Comparison of ENCODE assay signal across 19 cellular contexts in the genomic region with DNA sequence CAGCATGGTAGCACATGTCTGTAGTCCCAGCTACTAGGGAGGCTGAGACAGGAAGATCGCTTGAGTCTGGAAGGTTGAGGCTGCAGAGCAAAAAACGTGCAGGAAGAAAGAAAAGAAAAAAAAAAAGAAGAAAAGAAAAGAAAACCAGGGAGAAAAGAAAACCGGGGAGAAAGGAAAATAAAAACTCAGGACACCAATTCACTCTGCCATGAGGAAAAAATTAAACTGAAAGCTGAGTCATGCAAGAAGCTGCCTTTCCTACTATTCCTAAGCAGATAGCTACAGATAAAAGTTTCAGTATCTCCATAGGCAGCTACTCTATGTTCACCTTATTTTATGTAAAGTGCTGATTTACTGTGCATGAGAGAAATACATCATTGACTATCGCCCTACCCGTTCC. TPM values are rescaled to one million over a fixed set of nuclear protein-coding genes. Genes with fewer than 3 reads are reported as not detected.
DNase-seq lines count a peak whose midpoint lies in the region; ATAC-seq, FAIRE-seq and TF ChIP-seq lines count a peak whose summit lies in the region.
"Had no signal": no experiment of that assay in that cellular context is flagged by ENCODE, and none has a peak within 500 bp of the region (broad histone marks: within the 10 kb centered on the region; RNA-seq: fewer than 3 reads in every experiment).

No MANE protein-coding gene starts in this region.

- H3K27ac ChIP-seq in testis = peak overlapping the region; percentile 63 to 83
- H3K27ac ChIP-seq: neural progenitor cell had no signal

- H3K4me3 Mint-ChIP-seq in T-helper 17 cell = no peak overlapping the region
- H3K4me3 Mint-ChIP-seq: activated naive CD4-positive, alpha-beta T cell treated with anti-CD3 and anti-CD28 coated beads, Interleukin-2, amount 10 ng/mL, durations not matched to agents 7 days and 5 days; neural progenitor cell had no signal

- ATAC-seq in T-helper 17 cell = no peak
- ATAC-seq: sciatic nerve had no signal

- peak; percentile 11 for FAIRE-seq in H54 (lab: Jason Lieb, UNC)
- FAIRE-seq: frontal cortex, H1 had no signal

- no peak for DNase-seq in H54 (ENCODE audit: insufficient read length, low spot score)
- DNase-seq in T-helper 17 cell = no peak
- DNase-seq in foreskin fibroblast = peak; percentile 26 to 68
- no peak for DNase-seq in testis
- DNase-seq in stimulated activated naive CD4-positive, alpha-beta T cell (lab: John Stamatoyannopoulos, UW) = no peak
- no peak for DNase-seq in NCI-H2227 (lab: John Stamatoyannopoulos, UW; ENCODE audit: unreplicated experiment)
- no peak for DNase-seq in SW480 (ENCODE audit: low spot score)
- DNase-seq in activated CD4-positive, alpha-beta T cell treated with anti-CD3 and anti-CD28 coated beads for 48 hours = no peak
- DNase-seq: activated CD4-positive, alpha-beta T cell treated with anti-CD3 and anti-CD28 coated beads for 4 hours; activated naive CD4-positive, alpha-beta T cell treated with anti-CD3 and anti-CD28 coated beads, Interleukin-2, amount 10 ng/mL, durations not matched to agents 7 days and 5 days; effector CD8-positive, alpha-beta T cell; NCI-H1694; stimulated activated CD4-positive, alpha-beta T cell treated with anti-CD3 and anti-CD28 coated beads, Interleukin-1b, Interleukin-23, amount 100 ng/mL, for 48 hours; T-helper 9 cell had no signal

- peaks cover 2% of the 10 kb centered on the region for H3K4me1 Mint-ChIP-seq in T-helper 17 cell

- peaks cover 12% of the 10 kb centered on the region for H3K4me1 ChIP-seq in testis

- TF ChIP-seq CTCF in foreskin fibroblast (IDR thresholded peaks at IDR 0.05; ENCODE audit: low read depth, low read length) (no peak), testis (IDR thresholded peaks at IDR 0.05) (no peak)

- no peaks in the 10 kb centered on the region for H3K36me3 Mint-ChIP-seq in T-helper 17 cell (ENCODE audit: low read depth)

- H3K27me3 Mint-ChIP-seq in T-helper 17 cell = peaks cover 53% of the 10 kb centered on the region
- H3K27me3 Mint-ChIP-seq: brain had no signal

- no peaks in the 10 kb centered on the region for H3K36me3 ChIP-seq in testis (ENCODE audit: low read depth, missing control alignments)

- TF ChIP-seq POLR2A in H54 (IDR thresholded peaks at IDR 0.05; ENCODE audit: low read depth, low read length) = no peak
- no peak for TF ChIP-seq POLR2A in testis (IDR thresholded peaks at IDR 0.05)

- H3K27ac Mint-ChIP-seq in T-helper 17 cell = peak overlapping the region; percentile 71
- H3K27ac Mint-ChIP-seq: activated naive CD4-positive, alpha-beta T cell treated with anti-CD3 and anti-CD28 coated beads, Interleukin-2, amount 10 ng/mL, durations not matched to agents 7 days and 5 days; neural progenitor cell had no signal

- 68% methylated on average over 5 of the region's 5 CpGs for WGBS in testis, 2 donors

- H3K4me3 ChIP-seq in foreskin fibroblast (ENCODE audit: low read depth in 1 of 2, low read length in 2 of 2) (peak overlapping the region in 1 of 2 donors; percentile 14), testis (no peak overlapping the region)
- H3K4me3 ChIP-seq: neural progenitor cell had no signal

- intact Hi-C loops in testis (cut with DNase I; ENCODE audit: low total_unique reads) = no loop called here

- no peaks in the 10 kb centered on the region for H3K27me3 ChIP-seq in testis
- H3K27me3 ChIP-seq: neural progenitor cell had no signal

- H3K9me3 ChIP-seq in T-helper 17 cell (ENCODE audit: control insufficient read depth, low read length, poor library complexity, severe bottlenecking) = no peaks in the 10 kb centered on the region
- H3K9me3 ChIP-seq in testis = no peaks in the 10 kb centered on the region

RNA-seq across cellular contexts. Expression of gene PTGIS, which starts 10.5 kb away (rescaled TPM):
- total RNA-seq in T-helper 17 cell (not detected), testis (10 to 100 TPM; 12.2 to 13.0 TPM)
- 30.3 TPM for polyA plus RNA-seq in testis (ENCODE audit: insufficient read depth, low read depth, low replicate concordance)

Comparison
In these comparisons a context has a peak if more than half of its experiments do, and no peak if none do; other contexts are left out.
1. DNase-seq: peak in foreskin fibroblast (2 of 2); none in H54 (single experiment), T-helper 17 cell (0 of 3), testis (single experiment), stimulated activated naive CD4-positive, alpha-beta T cell (0 of 6), NCI-H2227 (single experiment), SW480 (single experiment) and activated CD4-positive, alpha-beta T cell treated with anti-CD3 and anti-CD28 coated beads for 48 hours (single experiment).
2. RNA of gene PTGIS, which starts 10.5 kb away (total RNA-seq): 12.2 to 13.0 TPM in testis; not detected in T-helper 17 cell; every median in the first group is over 10 times any median in the second.